In the genomic region with DNA sequence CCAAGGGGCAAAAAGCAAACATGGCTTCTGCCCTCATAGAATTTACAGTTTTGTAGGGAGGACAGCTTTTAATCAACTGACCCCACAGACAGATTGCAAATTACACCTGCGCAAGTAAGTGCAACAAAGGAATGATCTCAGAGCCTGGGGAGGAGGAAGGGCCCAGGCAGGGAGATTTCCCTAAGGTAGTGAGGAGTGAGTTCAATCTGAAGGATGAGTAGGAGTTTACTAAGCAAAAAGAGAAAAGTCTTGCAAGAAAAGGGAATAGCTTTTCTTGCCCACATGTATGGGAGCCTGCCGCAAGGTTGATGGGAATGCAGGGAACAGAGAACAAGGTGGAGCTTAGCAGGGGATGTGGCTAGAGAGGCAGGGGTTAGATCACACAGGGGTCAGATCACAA, we compare ENCODE assay signal across 15 cellular contexts. TPM values are rescaled to one million over a fixed set of nuclear protein-coding genes. Genes with fewer than 3 reads are reported as not detected.
A peak's percentile ranks its signal among the peaks of the same experiment; 100 is the strongest.
DNase-seq lines count a peak whose midpoint lies in the region; ATAC-seq, FAIRE-seq and TF ChIP-seq lines count a peak whose summit lies in the region.
"Had no signal": no experiment of that assay in that cellular context is flagged by ENCODE, and none has a peak within 500 bp of the region (broad histone marks: within the 10 kb centered on the region; RNA-seq: fewer than 3 reads in every experiment).

No MANE protein-coding gene starts in this region.

- H3K9me2 ChIP-seq in HCT116 (ENCODE audit: insufficient read depth) = no peaks in the 10 kb centered on the region

- DNase-seq in CD4-positive, alpha-beta memory T cell = no peak
- no peak for DNase-seq in HCT116 (ENCODE audit: low read depth, low spot score)
- no peak for DNase-seq in K562 (ENCODE audit: extremely low read depth in 1 of 4, low spot score in 3 of 4)
- no peak for DNase-seq in testis
- no peak for DNase-seq in coronary artery (ENCODE audit: low spot score)
- DNase-seq in D341Med (ENCODE audit: low spot score) = no peak
- DNase-seq: activated CD4-positive, alpha-beta T cell treated with anti-CD3 and anti-CD28 coated beads, Interleukin-2, amount 50 U/mL, for 48 hours; brain microvascular endothelial cell; DMS79 treated with DMSO at 0.1 percent for 48 hours; NCI-H1930; stimulated activated CD4-positive, alpha-beta T cell treated with anti-CD3 and anti-CD28 coated beads, Interleukin-12 subunit alpha, Interleukin-12 subunit beta, amount 100 ng/mL, for 4 hours had no signal

- FAIRE-seq in K562 (lab: Jason Lieb, UNC) = no peak

- CTCF ChIA-PET in CD4-positive, alpha-beta memory T cell (lab: Charles Lee; ENCODE audit: partially characterized antibody) = interaction anchor here (0.6 to 5.5 kb wide), 20 partner anchors 9 to 314 kb away, joined by 3 to 192 read pairs (median 8); a partner anchor contains a TSS
- CTCF ChIA-PET in HCT116 (lab: Charles Lee) = interaction anchor here (0.8 to 3.9 kb wide), 11 partner anchors 9 to 313 kb away, joined by 3 to 65 read pairs (median 4); no protein-coding TSS in a partner anchor
- CTCF ChIA-PET in K562 (lab: Yijun Ruan, JAX; ENCODE audit: low intra/inter-chr PET ratio) = interaction anchor here (3.8 kb wide), 1 partner anchor 65 kb away, joined by 42 read pairs; no protein-coding TSS in a partner anchor

- 95% methylated on average over 2 of the region's 2 CpGs for WGBS in K562 (ENCODE audit: insufficient coverage, low coverage, missing lambda C conversion rate)
- WGBS in testis, 2 donors = 66 to 76% methylated on average over 2 of the region's 2 CpGs

- TF ChIP-seq CTCF in HCT116 (IDR thresholded peaks at IDR 0.05 in 2 of 3, conservative IDR thresholded peaks at IDR 0.05 in 1 of 3; ENCODE audit: borderline replicate concordance in 1 of 3, insufficient read depth in 1 of 3, low read depth in 2 of 3, low read length in 2 of 3) = no peak
- TF ChIP-seq CTCF in K562 (IDR thresholded peaks at IDR 0.05 in 2 of 3, conservative IDR thresholded peaks at IDR 0.05 in 1 of 3; ENCODE audit: insufficient read depth in 2 of 3, low read depth in 1 of 3, low read length in 3 of 3) = no peak
- TF ChIP-seq CTCF in nephron (IDR thresholded peaks at IDR 0.05; ENCODE audit: unreplicated experiment in 3 of 3) = no peak
- no peak for TF ChIP-seq CTCF in testis (IDR thresholded peaks at IDR 0.05)
- no peak for TF ChIP-seq CTCF in coronary artery (IDR thresholded peaks at IDR 0.05)

- no peak for TF ChIP-seq EP300 in K562 (IDR thresholded peaks at IDR 0.05; ENCODE audit: low read length)

- TF ChIP-seq POLR2A in HCT116 (IDR thresholded peaks at IDR 0.05; ENCODE audit: borderline replicate concordance, extremely low read depth, insufficient read depth, insufficient read length) = no peak
- TF ChIP-seq POLR2A in K562 (conservative IDR thresholded peaks at IDR 0.05) = no peak
- TF ChIP-seq POLR2A in testis (IDR thresholded peaks at IDR 0.05) = no peak

- H3K9me1 ChIP-seq in K562 (ENCODE audit: control insufficient read depth, insufficient read depth, low read length) = no peaks in the 10 kb centered on the region

- H3K27me3 Mint-ChIP-seq in CD4-positive, alpha-beta memory T cell = peaks cover 1 to 2% of the 10 kb centered on the region in 2 donors
- no peaks in the 10 kb centered on the region for H3K27me3 Mint-ChIP-seq in nephron (ENCODE audit: low read depth)

- peaks cover 32% of the 10 kb centered on the region for H3K4me1 ChIP-seq in CD4-positive, alpha-beta memory T cell (ENCODE audit: insufficient read depth, low read length)
- H3K4me1 ChIP-seq in HCT116 (ENCODE audit: control insufficient read depth in 1 of 2, insufficient read depth in 2 of 2, low read length in 2 of 2) (peaks cover 4 to 32% of the 10 kb centered on the region in 2 experiments; a peak in 3 of 4 replicates), K562 (replicated peaks in 1 of 2; ENCODE audit: control insufficient read depth in 2 of 2, insufficient read depth in 2 of 2, low read length in 2 of 2) (peaks cover 22 to 23% of the 10 kb centered on the region in 2 experiments; a peak in 4 of 5 replicates), testis (peaks cover 25% of the 10 kb centered on the region)

- H2AFZ ChIP-seq in HCT116 (ENCODE audit: low read depth, low read length, poor library complexity, severe bottlenecking) = no peak overlapping the region
- no peak overlapping the region for H2AFZ ChIP-seq in K562 (ENCODE audit: low read depth, low read length)

- peaks cover 0 to 6% of the 10 kb centered on the region in 2 donors for H3K36me3 Mint-ChIP-seq in CD4-positive, alpha-beta memory T cell
- H3K36me3 Mint-ChIP-seq in nephron (ENCODE audit: low read depth) = no peaks in the 10 kb centered on the region

- intact Hi-C loops in CD4-positive, alpha-beta memory T cell (cut with micrococcal nuclease) = no loop called here
- intact Hi-C loops in HCT116 (cut with micrococcal nuclease) = loop anchor here (10.0 kb wide), 1 partner anchor 135 kb away; no protein-coding TSS in a partner anchor
- intact Hi-C loops in K562 (cut with micrococcal nuclease) = loop anchor here (5.0 kb wide), 1 partner anchor 317 kb away; no protein-coding TSS in a partner anchor
- intact Hi-C loops in testis (cut with DNase I; ENCODE audit: low total_unique reads) = loop anchor here (5.0 kb wide), 1 partner anchor 62 kb away; no protein-coding TSS in a partner anchor

- H3K4me1 Mint-ChIP-seq in CD4-positive, alpha-beta memory T cell = peaks cover 25 to 46% (median 34%) of the 10 kb centered on the region in 4 donors
- H3K4me1 Mint-ChIP-seq in nephron = peaks cover 21% of the 10 kb centered on the region

- in situ Hi-C loops in K562 (cut with MboI) = no loop called here

- no peak overlapping the region for H3K4me3 ChIP-seq in CD4-positive, alpha-beta memory T cell (ENCODE audit: low read length in 2 of 2)
- H3K4me3 ChIP-seq in HCT116 (replicated peaks in 1 of 2; ENCODE audit: low read depth in 1 of 2, low read length in 2 of 2) (no peak overlapping the region), K562 (no peak overlapping the region), testis (no peak overlapping the region), coronary artery (no peak overlapping the region)
- H3K4me3 ChIP-seq: SJSA1 had no signal

- H3K27ac Mint-ChIP-seq in CD4-positive, alpha-beta memory T cell = peak overlapping the region in 4 of 7 donors; percentile 36 to 75 (median 44)
- peak overlapping the region; percentile 0 to 43 (median 17) for H3K27ac Mint-ChIP-seq in nephron
- H3K27ac Mint-ChIP-seq: activated T-helper 2 cell treated with anti-CD3 and anti-CD28 coated beads, Interferon-gamma antibody, Interleukin-2, Interleukin-4, amounts not matched to agents 10 μg/mL and 5 μg/mL and 100 μg/mL, durations not matched to agents 14 hours and 24 hours and 36 hours had no signal

- H4K20me1 ChIP-seq in HCT116 (ENCODE audit: insufficient read depth) (0 out of 2 replicates have a peak, but pooled peaks cover under 1% of the 10 kb centered on the region), K562 (replicated peaks; ENCODE audit: control insufficient read depth, insufficient read depth, low read length) (peaks cover 5% of the 10 kb centered on the region; the same call in 1 of the 2 replicates)

- H3K27me3 ChIP-seq in CD4-positive, alpha-beta memory T cell (ENCODE audit: insufficient read depth, low read length) = no peaks in the 10 kb centered on the region
- H3K27me3 ChIP-seq in HCT116 (ENCODE audit: insufficient read depth, low read length) (no peaks in the 10 kb centered on the region), K562 (ENCODE audit: control insufficient read depth in 2 of 2, insufficient read depth in 2 of 2, low read length in 2 of 2) (peaks cover 0 to 6% of the 10 kb centered on the region in 2 experiments; a peak in 1 of 5 replicates), testis (no peaks in the 10 kb centered on the region)
- H3K27me3 ChIP-seq: brain microvascular endothelial cell, SJSA1 had no signal

- ATAC-seq in HCT116 (no peak), K562 (no peak)

- H3K27ac ChIP-seq in CD4-positive, alpha-beta memory T cell (ENCODE audit: low read depth, low read length) = no peak overlapping the region
- no peak overlapping the region; the same call in 1 of the 2 replicates for H3K27ac ChIP-seq in HCT116 (ENCODE audit: low read depth, low read length)
- H3K27ac ChIP-seq in K562 (ENCODE audit: extremely low read depth, low read depth, low read length) = no peak overlapping the region
- no peak overlapping the region for H3K27ac ChIP-seq in testis
- no peak overlapping the region for H3K27ac ChIP-seq in coronary artery
- H3K27ac ChIP-seq: brain microvascular endothelial cell, SJSA1 had no signal

- POLR2A ChIA-PET in CD4-positive, alpha-beta memory T cell (lab: Charles Lee; ENCODE audit: partially characterized antibody) = interaction anchor here (2.2 to 2.6 kb wide), 2 partner anchors 53 to 65 kb away, joined by 6 to 17 read pairs; a partner anchor contains a TSS
- POLR2A ChIA-PET in HCT116 (lab: Charles Lee) (interaction anchor here (2.0 kb wide), 1 partner anchor 64 kb away, joined by 13 read pairs; no protein-coding TSS in a partner anchor), K562 (lab: Yijun Ruan, JAX) (interaction anchor here (0.8 to 2.0 kb wide), 3 partner anchors 15 to 64 kb away, joined by 3 to 8 read pairs (median 3); no protein-coding TSS in a partner anchor)

- H3K9ac ChIP-seq in HCT116 (ENCODE audit: low read length) (peak overlapping the region; percentile 76; the same call in 1 of the 2 replicates), K562 (ENCODE audit: insufficient read depth in 1 of 2, low read depth in 2 of 2, low read length in 2 of 2) (no peak overlapping the region; a peak in 1 of 4 replicates)

- 0 out of 2 replicates have a peak overlapping the region, but pooled peaks have one; percentile 73 for H3K4me2 ChIP-seq in HCT116 (ENCODE audit: low read length)
- H3K4me2 ChIP-seq in K562 (ENCODE audit: insufficient read depth, low read length) = 0 out of 2 replicates have a peak overlapping the region, but pooled peaks have one; percentile 88

- BruUV-seq in HCT116 (replicated peaks; lab: Mats Ljungman, UMichigan) (no TSS peak), K562 (replicated peaks; lab: Mats Ljungman, UMichigan) (no TSS peak)

- peak overlapping the region in 5 of 8 donors; percentile 34 to 67 (median 48) for H3K4me3 Mint-ChIP-seq in CD4-positive, alpha-beta memory T cell
- H3K4me3 Mint-ChIP-seq in nephron = peak overlapping the region; percentile 55 to 90 (median 79)

- H3K9me3 ChIP-seq in CD4-positive, alpha-beta memory T cell (ENCODE audit: control insufficient read depth in 1 of 2, low read length in 2 of 2) = no peaks in the 10 kb centered on the region
- H3K9me3 ChIP-seq in HCT116 (ENCODE audit: control insufficient read depth in 1 of 2, insufficient read depth in 1 of 2, low read depth in 1 of 2, low read length in 2 of 2) = no peaks in the 10 kb centered on the region
- no peaks in the 10 kb centered on the region for H3K9me3 ChIP-seq in K562 (replicated peaks; ENCODE audit: control insufficient read depth, insufficient read depth, low read depth, low read length)
- no peaks in the 10 kb centered on the region for H3K9me3 ChIP-seq in testis
- H3K9me3 ChIP-seq: SJSA1 had no signal

- RAD21 ChIA-PET in HCT116 (lab: Charles Lee; ENCODE audit: low non-redundant PET in 1 of 2, low total read pairs in 2 of 2, uncharacterized antibody in 2 of 2, unreplicated experiment in 2 of 2) = interaction anchor here in 1 of 2 experiments (1.5 kb wide), 1 partner anchor 64 kb away, joined by 16 read pairs; no protein-coding TSS in a partner anchor

- H3K79me2 ChIP-seq in HCT116 (ENCODE audit: insufficient read depth, low read length) (peaks cover 24% of the 10 kb centered on the region), K562 (ENCODE audit: control insufficient read depth, insufficient read depth, low read length) (peaks cover 16% of the 10 kb centered on the region)

- no peak for TF ChIP-seq RAD21 in HCT116 (IDR thresholded peaks at IDR 0.05; ENCODE audit: low read depth)
- no peak for TF ChIP-seq RAD21 in K562 (CRISPR knock-in tag; conservative IDR thresholded peaks at IDR 0.05 in 1 of 2, IDR thresholded peaks at IDR 0.05 in 1 of 2)

- H3K9me3 Mint-ChIP-seq in CD4-positive, alpha-beta memory T cell = no peaks in the 10 kb centered on the region
- no peaks in the 10 kb centered on the region for H3K9me3 Mint-ChIP-seq in nephron
- H3K9me3 Mint-ChIP-seq: activated T-helper 2 cell treated with anti-CD3 and anti-CD28 coated beads, Interferon-gamma antibody, Interleukin-2, Interleukin-4, amounts not matched to agents 10 μg/mL and 5 μg/mL and 100 μg/mL, durations not matched to agents 14 hours and 24 hours and 36 hours had no signal

- H3K36me3 ChIP-seq in CD4-positive, alpha-beta memory T cell (ENCODE audit: insufficient read depth, low read length) = no peaks in the 10 kb centered on the region
- no peaks in the 10 kb centered on the region for H3K36me3 ChIP-seq in HCT116 (ENCODE audit: control insufficient read depth in 1 of 2, insufficient read depth in 2 of 2, low read length in 2 of 2)
- no peaks in the 10 kb centered on the region for H3K36me3 ChIP-seq in K562 (ENCODE audit: control insufficient read depth, insufficient read depth, low read length)
- H3K36me3 ChIP-seq in testis (ENCODE audit: low read depth, missing control alignments) = no peaks in the 10 kb centered on the region
- H3K36me3 ChIP-seq: brain microvascular endothelial cell had no signal

RNA-seq across cellular contexts. Expression of a gene that starts 1.6 kb away (rescaled TPM):
- total RNA-seq in CD4-positive, alpha-beta memory T cell = 10 to 100 TPM; 23.1 to 24.7 TPM
- 1 to 10 TPM in 1 of 2 donors, under 1 TPM in 1; 0.11 to 1.8 TPM for polyA plus RNA-seq in CD4-positive, alpha-beta memory T cell
- 49.9 TPM for total RNA-seq in HCT116 (2021; ENCODE audit: unreplicated experiment)
- polyA plus RNA-seq in HCT116 (2012) = 39.1 and 43.2 TPM in 2 replicates
- 23.4 and 30.0 TPM in 2 replicates for total RNA-seq in K562 (2011; cell fraction: chromatin; rRNA removed; ENCODE audit: low replicate concordance)
- 14.3 and 15.9 TPM in 2 replicates for total RNA-seq in K562 (2011; cell fraction: nucleolus; rRNA removed)
- 17.7 and 18.2 TPM in 2 replicates for total RNA-seq in K562 (2011; cell fraction: nucleoplasm; rRNA removed)
- total RNA-seq in K562 (2014; rRNA removed) = 4.2 and 6.0 TPM in 2 replicates
- total RNA-seq in K562 (2014; rRNA removed; fragmentation: Illumina TruSeq; extraction: Trizol) = 9.9 and 10.5 TPM in 2 replicates
- total RNA-seq in K562 (2015; rRNA removed; fragmentation: Illumina TruSeq; extraction: Trizol) = 9.5 and 10.3 TPM in 2 replicates
- 11.6 and 14.5 TPM in 2 replicates for total RNA-seq in K562 (2021)
- 5.4 and 8.2 TPM in 2 replicates for polyA plus RNA-seq in K562 (2011; rRNA removed)
- 5.8 and 10.3 TPM in 2 replicates for polyA plus RNA-seq in K562 (2011; cell fraction: cytosol; rRNA removed)
- 5.4 and 12.7 TPM in 2 replicates for polyA plus RNA-seq in K562 (2011; cell fraction: nucleus; rRNA removed)
- 12.3 and 14.8 TPM in 2 replicates for polyA plus RNA-seq in K562 (2012)
- 7.9 and 10.2 TPM in 2 replicates for polyA plus RNA-seq in K562 (2014; fragmentation: Illumina TruSeq; extraction: Trizol)
- polyA plus RNA-seq in K562 (2014; fragmentation: Nextera tagmentation; extraction: Ambion mirVana) = 1 to 10 TPM in 1 of 2 experiments, under 1 TPM in 1; 0.94 to 1.3 TPM
- polyA plus RNA-seq in K562 (2014; rRNA removed) = 5.4 TPM in 2 replicates
- 12.9 and 15.3 TPM in 2 replicates for polyA minus RNA-seq in K562 (2011; rRNA and poly(A)+ RNA removed)
- 3.1 and 8.2 TPM in 2 replicates for polyA minus RNA-seq in K562 (2011; cell fraction: cytosol; rRNA and poly(A)+ RNA removed)
- 8.3 and 8.4 TPM in 2 replicates for polyA minus RNA-seq in K562 (2011; cell fraction: nucleus; rRNA and poly(A)+ RNA removed)
- 100 to 1,000 TPM in 1 of 2 donors, 10 to 100 TPM in 1; 74.9 to 132 TPM for total RNA-seq in testis
- polyA plus RNA-seq in testis (ENCODE audit: insufficient read depth, low read depth, low replicate concordance) = 132 TPM

RNA-seq across cellular contexts. Expression of a gene that starts 6.3 kb away (rescaled TPM):
- total RNA-seq in CD4-positive, alpha-beta memory T cell = under 1 TPM; 0.12 to 0.19 TPM
- not detected for polyA plus RNA-seq in CD4-positive, alpha-beta memory T cell
- total RNA-seq in HCT116 (2021; ENCODE audit: unreplicated experiment) (0.17 TPM), K562 (2014; rRNA removed) (not detected in 2 replicates), K562 (2014; rRNA removed; fragmentation: Illumina TruSeq; extraction: Trizol) (not detected in 2 replicates), K562 (2015; rRNA removed; fragmentation: Illumina TruSeq; extraction: Trizol) (not detected in 2 replicates), K562 (2021) (not detected in 2 replicates), testis (1 to 10 TPM in 1 of 2 donors, under 1 TPM in 1; 0.93 to 1.3 TPM)
- 0.12 and 0.17 TPM in 2 replicates for polyA plus RNA-seq in HCT116 (2012)
- 0.05 TPM in 1 of 2 replicates, not detected in the other for total RNA-seq in K562 (2011; cell fraction: chromatin; rRNA removed; ENCODE audit: low replicate concordance)
- 0.53 TPM in 1 of 2 replicates, not detected in the other for total RNA-seq in K562 (2011; cell fraction: nucleolus; rRNA removed)
- total RNA-seq in K562 (2011; cell fraction: nucleoplasm; rRNA removed) = 0.07 TPM in 1 of 2 replicates, not detected in the other
- polyA plus RNA-seq in K562 (2011; rRNA removed) (not detected in 2 replicates), K562 (2014; fragmentation: Illumina TruSeq; extraction: Trizol) (not detected in 2 replicates), K562 (2014; fragmentation: Nextera tagmentation; extraction: Ambion mirVana) (not detected), K562 (2014; rRNA removed) (not detected in 2 replicates), testis (ENCODE audit: insufficient read depth, low read depth, low replicate concordance) (0.61 TPM)
- not detected in 2 replicates for polyA plus RNA-seq in K562 (2011; cell fraction: cytosol; rRNA removed)
- not detected in 2 replicates for polyA plus RNA-seq in K562 (2011; cell fraction: nucleus; rRNA removed)
- 0.01 and 0.04 TPM in 2 replicates for polyA plus RNA-seq in K562 (2012)
- polyA minus RNA-seq in K562 (2011; rRNA and poly(A)+ RNA removed) = not detected in 2 replicates
- polyA minus RNA-seq in K562 (2011; cell fraction: cytosol; rRNA and poly(A)+ RNA removed) = not detected in 2 replicates
- polyA minus RNA-seq in K562 (2011; cell fraction: nucleus; rRNA and poly(A)+ RNA removed) = not detected in 2 replicates
- total RNA-seq: activated T-helper 2 cell treated with anti-CD3 and anti-CD28 coated beads, Interferon-gamma antibody, Interleukin-2, Interleukin-4, amounts not matched to agents 10 μg/mL and 5 μg/mL and 100 μg/mL, durations not matched to agents 14 hours and 24 hours and 36 hours had no signal
- polyA plus RNA-seq: BJ had no signal

RNA-seq across cellular contexts. Expression of a gene that starts 53.1 kb away (rescaled TPM):
- 10 to 100 TPM; 17.2 to 17.4 TPM for total RNA-seq in CD4-positive, alpha-beta memory T cell
- polyA plus RNA-seq in CD4-positive, alpha-beta memory T cell = 10 to 100 TPM; 25.3 to 29.4 TPM
- total RNA-seq in HCT116 (2021; ENCODE audit: unreplicated experiment) (76.1 TPM), K562 (2014; rRNA removed) (64.5 and 66.1 TPM in 2 replicates), K562 (2014; rRNA removed; fragmentation: Illumina TruSeq; extraction: Trizol) (55.2 and 61.1 TPM in 2 replicates), K562 (2015; rRNA removed; fragmentation: Illumina TruSeq; extraction: Trizol) (45.5 and 48.4 TPM in 2 replicates), K562 (2021) (62.8 and 64.4 TPM in 2 replicates), testis (10 to 100 TPM; 13.9 to 18.5 TPM)
- polyA plus RNA-seq in HCT116 (2012) = 45.1 and 66.9 TPM in 2 replicates
- total RNA-seq in K562 (2011; cell fraction: chromatin; rRNA removed; ENCODE audit: low replicate concordance) = 16.8 and 20.5 TPM in 2 replicates
- total RNA-seq in K562 (2011; cell fraction: nucleolus; rRNA removed) = 16.2 and 17.8 TPM in 2 replicates
- total RNA-seq in K562 (2011; cell fraction: nucleoplasm; rRNA removed) = 19.4 and 25.2 TPM in 2 replicates
- polyA plus RNA-seq in K562 (2011; rRNA removed) (83.6 and 120 TPM in 2 replicates), K562 (2014; fragmentation: Illumina TruSeq; extraction: Trizol) (99.3 and 107 TPM in 2 replicates), K562 (2014; fragmentation: Nextera tagmentation; extraction: Ambion mirVana) (100 to 1,000 TPM; 209 to 228 TPM), K562 (2014; rRNA removed) (76.8 and 78.1 TPM in 2 replicates), testis (ENCODE audit: insufficient read depth, low read depth, low replicate concordance) (26.1 TPM)
- polyA plus RNA-seq in K562 (2011; cell fraction: cytosol; rRNA removed) = 61.6 and 70.5 TPM in 2 replicates
- 24.5 and 28.4 TPM in 2 replicates for polyA plus RNA-seq in K562 (2011; cell fraction: nucleus; rRNA removed)
- polyA plus RNA-seq in K562 (2012) = 54.3 and 82.3 TPM in 2 replicates
- 83.4 and 106 TPM in 2 replicates for polyA minus RNA-seq in K562 (2011; rRNA and poly(A)+ RNA removed)
- 23.3 and 35.5 TPM in 2 replicates for polyA minus RNA-seq in K562 (2011; cell fraction: cytosol; rRNA and poly(A)+ RNA removed)
- 4.7 and 8.6 TPM in 2 replicates for polyA minus RNA-seq in K562 (2011; cell fraction: nucleus; rRNA and poly(A)+ RNA removed)
